In the genomic region with DNA sequence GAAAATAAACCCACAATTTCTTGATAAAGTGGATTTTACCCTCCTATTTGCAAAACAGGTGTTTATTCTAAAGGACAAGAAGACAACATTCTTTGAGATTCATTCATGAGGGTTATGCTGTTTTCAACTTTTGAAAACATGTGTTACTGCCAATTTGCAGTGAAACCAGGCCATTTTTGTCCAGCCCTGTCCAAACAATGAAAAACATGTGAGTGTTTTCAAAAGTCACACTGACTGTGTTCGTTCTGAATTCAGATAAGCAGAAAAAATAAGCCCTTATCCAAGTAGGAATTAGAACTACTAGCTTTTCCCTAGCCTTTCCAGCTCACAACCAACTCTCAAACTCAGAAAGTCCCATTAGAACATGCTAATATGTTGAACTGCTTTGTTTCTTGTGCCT, we compare ENCODE assay signal across 2 cellular contexts.
TF ChIP-seq lines count a peak whose summit lies in the region.

No MANE protein-coding gene starts in this region.

TF ChIP-seq in SK-N-SH, 30 proteins besides CTCF, POLR2A, EP300 and RAD21 (continued from another document):
- TF ChIP-seq RXRA (IDR thresholded peaks at IDR 0.05; ENCODE audit: borderline replicate concordance, low read depth) (no peak), RFX5 (IDR thresholded peaks at IDR 0.05; ENCODE audit: low read length) (no peak), ELF1 (IDR thresholded peaks at IDR 0.05) (no peak), FOSL2 (IDR thresholded peaks at IDR 0.05; ENCODE audit: borderline replicate concordance, low read depth) (no peak), SMC3 (IDR thresholded peaks at IDR 0.05; ENCODE audit: low read depth, low read length) (no peak), YY1 (IDR thresholded peaks at IDR 0.05; ENCODE audit: low read depth) (no peak), GABPA (IDR thresholded peaks at IDR 0.05; ENCODE audit: low read depth) (no peak), NFIC (IDR thresholded peaks at IDR 0.05; ENCODE audit: borderline replicate concordance) (no peak)
- TF ChIP-seq, protein P1, sequence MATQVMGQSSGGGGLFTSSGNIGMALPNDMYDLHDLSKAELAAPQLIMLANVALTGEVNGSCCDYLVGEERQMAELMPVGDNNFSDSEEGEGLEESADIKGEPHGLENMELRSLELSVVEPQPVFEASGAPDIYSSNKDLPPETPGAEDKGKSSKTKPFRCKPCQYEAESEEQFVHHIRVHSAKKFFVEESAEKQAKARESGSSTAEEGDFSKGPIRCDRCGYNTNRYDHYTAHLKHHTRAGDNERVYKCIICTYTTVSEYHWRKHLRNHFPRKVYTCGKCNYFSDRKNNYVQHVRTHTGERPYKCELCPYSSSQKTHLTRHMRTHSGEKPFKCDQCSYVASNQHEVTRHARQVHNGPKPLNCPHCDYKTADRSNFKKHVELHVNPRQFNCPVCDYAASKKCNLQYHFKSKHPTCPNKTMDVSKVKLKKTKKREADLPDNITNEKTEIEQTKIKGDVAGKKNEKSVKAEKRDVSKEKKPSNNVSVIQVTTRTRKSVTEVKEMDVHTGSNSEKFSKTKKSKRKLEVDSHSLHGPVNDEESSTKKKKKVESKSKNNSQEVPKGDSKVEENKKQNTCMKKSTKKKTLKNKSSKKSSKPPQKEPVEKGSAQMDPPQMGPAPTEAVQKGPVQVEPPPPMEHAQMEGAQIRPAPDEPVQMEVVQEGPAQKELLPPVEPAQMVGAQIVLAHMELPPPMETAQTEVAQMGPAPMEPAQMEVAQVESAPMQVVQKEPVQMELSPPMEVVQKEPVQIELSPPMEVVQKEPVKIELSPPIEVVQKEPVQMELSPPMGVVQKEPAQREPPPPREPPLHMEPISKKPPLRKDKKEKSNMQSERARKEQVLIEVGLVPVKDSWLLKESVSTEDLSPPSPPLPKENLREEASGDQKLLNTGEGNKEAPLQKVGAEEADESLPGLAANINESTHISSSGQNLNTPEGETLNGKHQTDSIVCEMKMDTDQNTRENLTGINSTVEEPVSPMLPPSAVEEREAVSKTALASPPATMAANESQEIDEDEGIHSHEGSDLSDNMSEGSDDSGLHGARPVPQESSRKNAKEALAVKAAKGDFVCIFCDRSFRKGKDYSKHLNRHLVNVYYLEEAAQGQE (IDR thresholded peaks at IDR 0.05; ENCODE audit: low read depth, low read length), result no peak
- TF ChIP-seq, protein P2, sequence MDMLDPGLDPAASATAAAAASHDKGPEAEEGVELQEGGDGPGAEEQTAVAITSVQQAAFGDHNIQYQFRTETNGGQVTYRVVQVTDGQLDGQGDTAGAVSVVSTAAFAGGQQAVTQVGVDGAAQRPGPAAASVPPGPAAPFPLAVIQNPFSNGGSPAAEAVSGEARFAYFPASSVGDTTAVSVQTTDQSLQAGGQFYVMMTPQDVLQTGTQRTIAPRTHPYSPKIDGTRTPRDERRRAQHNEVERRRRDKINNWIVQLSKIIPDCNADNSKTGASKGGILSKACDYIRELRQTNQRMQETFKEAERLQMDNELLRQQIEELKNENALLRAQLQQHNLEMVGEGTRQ (IDR thresholded peaks at IDR 0.05; ENCODE audit: borderline replicate concordance, low read depth, low read length), result no peak
- TF ChIP-seq, protein P3, sequence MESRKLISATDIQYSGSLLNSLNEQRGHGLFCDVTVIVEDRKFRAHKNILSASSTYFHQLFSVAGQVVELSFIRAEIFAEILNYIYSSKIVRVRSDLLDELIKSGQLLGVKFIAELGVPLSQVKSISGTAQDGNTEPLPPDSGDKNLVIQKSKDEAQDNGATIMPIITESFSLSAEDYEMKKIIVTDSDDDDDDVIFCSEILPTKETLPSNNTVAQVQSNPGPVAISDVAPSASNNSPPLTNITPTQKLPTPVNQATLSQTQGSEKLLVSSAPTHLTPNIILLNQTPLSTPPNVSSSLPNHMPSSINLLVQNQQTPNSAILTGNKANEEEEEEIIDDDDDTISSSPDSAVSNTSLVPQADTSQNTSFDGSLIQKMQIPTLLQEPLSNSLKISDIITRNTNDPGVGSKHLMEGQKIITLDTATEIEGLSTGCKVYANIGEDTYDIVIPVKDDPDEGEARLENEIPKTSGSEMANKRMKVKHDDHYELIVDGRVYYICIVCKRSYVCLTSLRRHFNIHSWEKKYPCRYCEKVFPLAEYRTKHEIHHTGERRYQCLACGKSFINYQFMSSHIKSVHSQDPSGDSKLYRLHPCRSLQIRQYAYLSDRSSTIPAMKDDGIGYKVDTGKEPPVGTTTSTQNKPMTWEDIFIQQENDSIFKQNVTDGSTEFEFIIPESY (IDR thresholded peaks at IDR 0.05; ENCODE audit: borderline replicate concordance, low read depth), result no peak
TF ChIP-seq in SK-N-SH: peak in this region for 0.

TF ChIP-seq in SK-N-SH treated with all-trans-retinoic acid at 6 μM for 48 hours, 23 proteins besides CTCF, POLR2A, EP300 and RAD21 (continued from another document):
- TF ChIP-seq, protein P4, sequence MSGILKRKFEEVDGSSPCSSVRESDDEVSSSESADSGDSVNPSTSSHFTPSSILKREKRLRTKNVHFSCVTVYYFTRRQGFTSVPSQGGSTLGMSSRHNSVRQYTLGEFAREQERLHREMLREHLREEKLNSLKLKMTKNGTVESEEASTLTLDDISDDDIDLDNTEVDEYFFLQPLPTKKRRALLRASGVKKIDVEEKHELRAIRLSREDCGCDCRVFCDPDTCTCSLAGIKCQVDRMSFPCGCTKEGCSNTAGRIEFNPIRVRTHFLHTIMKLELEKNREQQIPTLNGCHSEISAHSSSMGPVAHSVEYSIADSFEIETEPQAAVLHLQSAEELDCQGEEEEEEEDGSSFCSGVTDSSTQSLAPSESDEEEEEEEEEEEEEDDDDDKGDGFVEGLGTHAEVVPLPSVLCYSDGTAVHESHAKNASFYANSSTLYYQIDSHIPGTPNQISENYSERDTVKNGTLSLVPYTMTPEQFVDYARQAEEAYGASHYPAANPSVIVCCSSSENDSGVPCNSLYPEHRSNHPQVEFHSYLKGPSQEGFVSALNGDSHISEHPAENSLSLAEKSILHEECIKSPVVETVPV (CRISPR knock-in tag; IDR thresholded peaks at IDR 0.05), result no peak
- no peak for TF ChIP-seq GLIS3 (CRISPR knock-in tag; IDR thresholded peaks at IDR 0.05)
- TF ChIP-seq TCF4 (CRISPR knock-in tag; IDR thresholded peaks at IDR 0.05; ENCODE audit: borderline replicate concordance), result no peak
- TF ChIP-seq, protein P5, sequence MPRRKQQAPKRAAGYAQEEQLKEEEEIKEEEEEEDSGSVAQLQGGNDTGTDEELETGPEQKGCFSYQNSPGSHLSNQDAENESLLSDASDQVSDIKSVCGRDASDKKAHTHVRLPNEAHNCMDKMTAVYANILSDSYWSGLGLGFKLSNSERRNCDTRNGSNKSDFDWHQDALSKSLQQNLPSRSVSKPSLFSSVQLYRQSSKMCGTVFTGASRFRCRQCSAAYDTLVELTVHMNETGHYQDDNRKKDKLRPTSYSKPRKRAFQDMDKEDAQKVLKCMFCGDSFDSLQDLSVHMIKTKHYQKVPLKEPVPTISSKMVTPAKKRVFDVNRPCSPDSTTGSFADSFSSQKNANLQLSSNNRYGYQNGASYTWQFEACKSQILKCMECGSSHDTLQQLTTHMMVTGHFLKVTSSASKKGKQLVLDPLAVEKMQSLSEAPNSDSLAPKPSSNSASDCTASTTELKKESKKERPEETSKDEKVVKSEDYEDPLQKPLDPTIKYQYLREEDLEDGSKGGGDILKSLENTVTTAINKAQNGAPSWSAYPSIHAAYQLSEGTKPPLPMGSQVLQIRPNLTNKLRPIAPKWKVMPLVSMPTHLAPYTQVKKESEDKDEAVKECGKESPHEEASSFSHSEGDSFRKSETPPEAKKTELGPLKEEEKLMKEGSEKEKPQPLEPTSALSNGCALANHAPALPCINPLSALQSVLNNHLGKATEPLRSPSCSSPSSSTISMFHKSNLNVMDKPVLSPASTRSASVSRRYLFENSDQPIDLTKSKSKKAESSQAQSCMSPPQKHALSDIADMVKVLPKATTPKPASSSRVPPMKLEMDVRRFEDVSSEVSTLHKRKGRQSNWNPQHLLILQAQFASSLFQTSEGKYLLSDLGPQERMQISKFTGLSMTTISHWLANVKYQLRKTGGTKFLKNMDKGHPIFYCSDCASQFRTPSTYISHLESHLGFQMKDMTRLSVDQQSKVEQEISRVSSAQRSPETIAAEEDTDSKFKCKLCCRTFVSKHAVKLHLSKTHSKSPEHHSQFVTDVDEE (CRISPR knock-in tag; IDR thresholded peaks at IDR 0.05), result no peak
- TF ChIP-seq RARB (CRISPR knock-in tag; IDR thresholded peaks at IDR 0.05), result no peak
- no peak for TF ChIP-seq OSR1 (CRISPR knock-in tag; IDR thresholded peaks at IDR 0.05)
- TF ChIP-seq ZC3H10 (CRISPR knock-in tag; IDR thresholded peaks at IDR 0.05), result no peak
TF ChIP-seq in SK-N-SH treated with all-trans-retinoic acid at 6 μM for 48 hours: peak in this region for 0.
